In genomic region chr3:97825101-97825500, GRCh38 we compare ENCODE assay signal across 22 cellular contexts.
"Had no signal": no experiment of that assay in that cellular context is flagged by ENCODE, and none has a peak within 500 bp of the region (broad histone marks: within the 10 kb centered on the region; RNA-seq: fewer than 3 reads in every experiment).

No MANE protein-coding gene starts in this region.

- H3K9me3 ChIP-seq: heart left ventricle, neutrophil, spleen, upper lobe of right lung had no signal

- H3K27ac ChIP-seq: foreskin keratinocyte, neutrophil, parathyroid adenoma, spleen, upper lobe of right lung had no signal

- H3K27ac Mint-ChIP-seq: activated CD4-positive, alpha-beta T cell treated with anti-CD3 and anti-CD28 coated beads, Interleukin-2, amount 10 ng/mL, durations not matched to agents 7 days and 5 days; activated naive CD4-positive, alpha-beta T cell treated with anti-CD3 and anti-CD28 coated beads, Interleukin-2, amount 10 ng/mL, durations not matched to agents 7 days and 5 days; activated naive CD8-positive, alpha-beta T cell treated with anti-CD3 and anti-CD28 coated beads, Interleukin-2, amount 50 U/mL, for 24 hours; dendritic cell treated with granulocyte-macrophage colony-stimulating factor and Interleukin-4, amounts not matched to agents 40 ng/mL and 50 ng/mL, for 4 days; naive thymus-derived CD8-positive, alpha-beta T cell had no signal

- H3K36me3 ChIP-seq: heart left ventricle, neutrophil, spleen, upper lobe of right lung had no signal

- ATAC-seq: activated naive CD8-positive, alpha-beta T cell treated with anti-CD3 and anti-CD28 coated beads, Interleukin-2, amount 50 U/mL, for 24 hours; esophagus mucosa; foreskin keratinocyte; heart left ventricle; naive thymus-derived CD8-positive, alpha-beta T cell; stimulated activated naive CD8-positive, alpha-beta T cell treated with anti-CD3 and anti-CD28 coated beads, Interleukin-15, Interleukin-2, amounts not matched to agents 100 U/mL and 50 U/mL, for 24 hours; upper lobe of right lung had no signal

- DNase-seq: activated CD4-positive, alpha-beta T cell treated with anti-CD3 and anti-CD28 coated beads, Interleukin-2, amount 10 ng/mL, durations not matched to agents 7 days and 5 days; activated CD8-positive, alpha-beta memory T cell treated with anti-CD3 and anti-CD28 coated beads, Interleukin-2, amount 50 U/mL, for 4 hours; activated effector memory CD4-positive, alpha-beta T cell treated with Interleukin-2 at 50 U/mL for 16 hours; activated naive CD4-positive, alpha-beta T cell treated with anti-CD3 and anti-CD28 coated beads, Interleukin-2, amount 10 ng/mL, durations not matched to agents 7 days and 5 days; activated naive CD8-positive, alpha-beta T cell treated with anti-CD3 and anti-CD28 coated beads, Interleukin-2, amount 50 U/mL, for 24 hours; activated T-cell treated with anti-CD3 and anti-CD28 coated beads, Interleukin-2, amount 50 U/mL, for 48 hours; effector CD8-positive, alpha-beta T cell; foreskin keratinocyte; heart left ventricle; kidney glomerular epithelial cell; mesendoderm; naive thymus-derived CD8-positive, alpha-beta T cell; retina; spleen; stimulated activated naive CD8-positive, alpha-beta T cell treated with anti-CD3 and anti-CD28 coated beads, Interleukin-15, Interleukin-2, amounts not matched to agents 100 U/mL and 50 U/mL, for 24 hours; T-helper 1 cell; T1000; upper lobe of right lung had no signal

- H3K4me1 ChIP-seq: foreskin keratinocyte, parathyroid adenoma had no signal

- H3K4me3 ChIP-seq: spleen, upper lobe of right lung had no signal

- H3K27me3 ChIP-seq: foreskin keratinocyte, heart left ventricle, upper lobe of right lung had no signal

- H3K4me3 Mint-ChIP-seq: activated CD4-positive, alpha-beta T cell treated with anti-CD3 and anti-CD28 coated beads, Interleukin-2, amount 10 ng/mL, durations not matched to agents 7 days and 5 days; activated naive CD4-positive, alpha-beta T cell treated with anti-CD3 and anti-CD28 coated beads, Interleukin-2, amount 10 ng/mL, durations not matched to agents 7 days and 5 days; activated naive CD8-positive, alpha-beta T cell treated with anti-CD3 and anti-CD28 coated beads, Interleukin-2, amount 50 U/mL, for 24 hours; dendritic cell treated with granulocyte-macrophage colony-stimulating factor and Interleukin-4, amounts not matched to agents 40 ng/mL and 50 ng/mL, for 4 days; naive thymus-derived CD8-positive, alpha-beta T cell had no signal

- H3K36me3 Mint-ChIP-seq: naive thymus-derived CD8-positive, alpha-beta T cell had no signal

- H3K9me3 Mint-ChIP-seq: activated CD4-positive, alpha-beta T cell treated with anti-CD3 and anti-CD28 coated beads, Interleukin-2, amount 10 ng/mL, durations not matched to agents 7 days and 5 days; activated naive CD4-positive, alpha-beta T cell treated with anti-CD3 and anti-CD28 coated beads, Interleukin-2, amount 10 ng/mL, durations not matched to agents 7 days and 5 days; activated naive CD8-positive, alpha-beta T cell treated with anti-CD3 and anti-CD28 coated beads, Interleukin-2, amount 50 U/mL, for 24 hours; dendritic cell treated with granulocyte-macrophage colony-stimulating factor and Interleukin-4, amounts not matched to agents 40 ng/mL and 50 ng/mL, for 4 days; naive thymus-derived CD8-positive, alpha-beta T cell had no signal
